25 cellular contexts compared by ENCODE assay signal in the genomic region with DNA sequence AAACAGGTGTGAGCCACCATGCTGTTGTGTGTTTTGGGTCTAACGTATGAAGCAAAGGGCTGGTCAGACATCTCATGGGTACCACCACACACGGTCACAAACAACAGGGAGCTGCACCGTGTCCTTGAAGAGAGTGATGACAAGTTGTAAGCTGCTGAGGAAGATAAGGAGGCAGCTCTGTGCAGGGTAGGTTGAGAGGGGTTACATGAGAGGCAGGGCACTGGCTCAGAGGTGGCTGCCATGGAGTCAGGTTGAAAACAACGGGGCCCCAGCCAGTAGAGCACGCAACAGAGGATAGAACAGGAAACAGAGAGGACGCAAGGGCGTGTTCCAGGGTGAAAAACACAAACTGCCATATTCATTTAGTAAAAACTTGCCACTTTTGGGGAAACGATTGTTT. TPM values are rescaled to one million over a fixed set of nuclear protein-coding genes. Genes with fewer than 3 reads are reported as not detected.
DNase-seq lines count a peak whose midpoint lies in the region; ATAC-seq and TF ChIP-seq lines count a peak whose summit lies in the region.
"Had no signal": no experiment of that assay in that cellular context is flagged by ENCODE, and none has a peak within 500 bp of the region (broad histone marks: within the 10 kb centered on the region; RNA-seq: fewer than 3 reads in every experiment).

No MANE protein-coding gene starts in this region.

- intact Hi-C loops in activated CD4-positive, alpha-beta memory T cell treated with anti-CD3 and anti-CD28 coated beads for 36 hours (cut with micrococcal nuclease): loop anchor here (1.0 to 5.0 kb wide), 4 partner anchors 55 to 209 kb away; no protein-coding TSS in a partner anchor
- intact Hi-C loops in heart left ventricle (cut with DNase I): loop anchor here (1.0 to 10.0 kb wide), 7 partner anchors 54 to 209 kb away; partner anchors contain the start of gene TRARG1 (in 5 of the 10)

- DNase-seq in activated naive CD8-positive, alpha-beta T cell treated with anti-CD3 and anti-CD28 coated beads, Interleukin-2, amount 10 ng/mL, durations not matched to agents 7 days and 5 days: no peak
- DNase-seq in activated naive CD8-positive, alpha-beta T cell treated with anti-CD3 and anti-CD28 coated beads for 36 hours: no peak
- DNase-seq in activated CD4-positive, alpha-beta memory T cell treated with anti-CD3 and anti-CD28 coated beads for 36 hours: peak; percentile 40
- peak in 4 of 5 donors; percentile 29 to 74 (median 58) for DNase-seq in heart left ventricle
- DNase-seq in progenitor cell of endocrine pancreas (ENCODE audit: low spot score, unreplicated experiment): no peak
- DNase-seq in C1 segment of cervical spinal cord (lab: John Stamatoyannopoulos, UW): no peak
- DNase-seq in SHP77 (lab: John Stamatoyannopoulos, UW): no peak
- DNase-seq: ACHN; activated CD4-positive, alpha-beta T cell treated with anti-CD3 and anti-CD28 coated beads for 1 hour; activated T-cell treated with anti-CD3 and anti-CD28 coated beads, Interleukin-2, amount 50 U/mL, for 24 hours; colonic mucosa; COR-L47; EL; left colon; mucosa of descending colon; NCI-H146; NCI-H2227 treated with DMSO at 0.1 percent for 48 hours; NCI-H82; occipital lobe; T1000 had no signal

- H3K9me3 ChIP-seq in heart left ventricle: no peaks in the 10 kb centered on the region
- H3K9me3 ChIP-seq: colonic mucosa, mucosa of descending colon, SJSA1 had no signal

- H3K4me1 ChIP-seq in heart left ventricle: peaks cover 0 to 17% (median 7%) of the 10 kb centered on the region in 12 donors
- H3K4me1 ChIP-seq: colonic mucosa, SJSA1 had no signal

- H3K4me3 ChIP-seq in heart left ventricle: no peak overlapping the region
- H3K4me3 ChIP-seq: colonic mucosa, mucosa of descending colon, SJSA1 had no signal

- CTCF ChIA-PET in activated CD4-positive, alpha-beta memory T cell treated with anti-CD3 and anti-CD28 coated beads for 36 hours (lab: Charles Lee): interaction anchor here (0.7 to 3.2 kb wide), 9 partner anchors 10 to 273 kb away, joined by 3 to 22 read pairs (median 5); no protein-coding TSS in a partner anchor

- H3K27ac ChIP-seq in heart left ventricle: no peak overlapping the region
- H3K27ac ChIP-seq: colonic mucosa, SJSA1 had no signal

- WGBS in heart left ventricle, 4 donors: 34 to 58% (median 55%) methylated on average over 8 of the region's 8 CpGs

- H3K27me3 Mint-ChIP-seq in activated naive CD8-positive, alpha-beta T cell treated with anti-CD3 and anti-CD28 coated beads, Interleukin-2, amount 10 ng/mL, durations not matched to agents 7 days and 5 days: peaks cover 3% of the 10 kb centered on the region
- H3K27me3 Mint-ChIP-seq in activated naive CD8-positive, alpha-beta T cell treated with anti-CD3 and anti-CD28 coated beads for 36 hours: peaks cover 3% of the 10 kb centered on the region
- H3K27me3 Mint-ChIP-seq in activated CD4-positive, alpha-beta memory T cell treated with anti-CD3 and anti-CD28 coated beads for 36 hours: no peaks in the 10 kb centered on the region
- H3K27me3 Mint-ChIP-seq in progenitor cell of endocrine pancreas: no peaks in the 10 kb centered on the region
- H3K27me3 Mint-ChIP-seq: activated T-cell treated with anti-CD3 and anti-CD28 coated beads, Interleukin-2, amount 50 U/mL, for 24 hours had no signal

- peaks cover 10% of the 10 kb centered on the region for H3K4me1 Mint-ChIP-seq in activated naive CD8-positive, alpha-beta T cell treated with anti-CD3 and anti-CD28 coated beads, Interleukin-2, amount 10 ng/mL, durations not matched to agents 7 days and 5 days
- peaks cover 8% of the 10 kb centered on the region for H3K4me1 Mint-ChIP-seq in activated naive CD8-positive, alpha-beta T cell treated with anti-CD3 and anti-CD28 coated beads for 36 hours
- H3K4me1 Mint-ChIP-seq in activated CD4-positive, alpha-beta memory T cell treated with anti-CD3 and anti-CD28 coated beads for 36 hours (ENCODE audit: low read depth): peaks cover 11% of the 10 kb centered on the region
- no peaks in the 10 kb centered on the region for H3K4me1 Mint-ChIP-seq in progenitor cell of endocrine pancreas (ENCODE audit: low read depth)

- peak overlapping the region; percentile 66 for H3K27ac Mint-ChIP-seq in activated naive CD8-positive, alpha-beta T cell treated with anti-CD3 and anti-CD28 coated beads, Interleukin-2, amount 10 ng/mL, durations not matched to agents 7 days and 5 days
- no peak overlapping the region for H3K27ac Mint-ChIP-seq in activated naive CD8-positive, alpha-beta T cell treated with anti-CD3 and anti-CD28 coated beads for 36 hours
- no peak overlapping the region for H3K27ac Mint-ChIP-seq in activated CD4-positive, alpha-beta memory T cell treated with anti-CD3 and anti-CD28 coated beads for 36 hours
- peak overlapping the region; percentile 86 for H3K27ac Mint-ChIP-seq in progenitor cell of endocrine pancreas
- H3K27ac Mint-ChIP-seq: activated T-cell treated with anti-CD3 and anti-CD28 coated beads, Interleukin-2, amount 50 U/mL, for 24 hours had no signal

- POLR2A ChIA-PET in activated naive CD8-positive, alpha-beta T cell treated with anti-CD3 and anti-CD28 coated beads, Interleukin-2, amount 10 ng/mL, durations not matched to agents 7 days and 5 days (lab: Charles Lee): no interaction called here
- POLR2A ChIA-PET in activated CD4-positive, alpha-beta memory T cell treated with anti-CD3 and anti-CD28 coated beads for 36 hours (lab: Charles Lee): no interaction called here

- TF ChIP-seq POLR2A in heart left ventricle (IDR thresholded peaks at IDR 0.05): no peak

- no peaks in the 10 kb centered on the region for H3K9me3 Mint-ChIP-seq in activated naive CD8-positive, alpha-beta T cell treated with anti-CD3 and anti-CD28 coated beads, Interleukin-2, amount 10 ng/mL, durations not matched to agents 7 days and 5 days
- H3K9me3 Mint-ChIP-seq in activated naive CD8-positive, alpha-beta T cell treated with anti-CD3 and anti-CD28 coated beads for 36 hours: no peaks in the 10 kb centered on the region
- no peaks in the 10 kb centered on the region for H3K9me3 Mint-ChIP-seq in activated CD4-positive, alpha-beta memory T cell treated with anti-CD3 and anti-CD28 coated beads for 36 hours
- H3K9me3 Mint-ChIP-seq in progenitor cell of endocrine pancreas (ENCODE audit: low read depth): no peaks in the 10 kb centered on the region
- H3K9me3 Mint-ChIP-seq: activated T-cell treated with anti-CD3 and anti-CD28 coated beads, Interleukin-2, amount 50 U/mL, for 24 hours had no signal

- TF ChIP-seq CTCF in heart left ventricle (IDR thresholded peaks at IDR 0.05) (no peak), progenitor cell of endocrine pancreas (IDR thresholded peaks at IDR 0.05; ENCODE audit: unreplicated experiment) (no peak)

- no peaks in the 10 kb centered on the region for H3K36me3 ChIP-seq in heart left ventricle
- H3K36me3 ChIP-seq: colonic mucosa, SJSA1 had no signal

- no peaks in the 10 kb centered on the region for H3K27me3 ChIP-seq in heart left ventricle
- H3K27me3 ChIP-seq: colonic mucosa, SJSA1 had no signal

- no peaks in the 10 kb centered on the region for H3K36me3 Mint-ChIP-seq in activated naive CD8-positive, alpha-beta T cell treated with anti-CD3 and anti-CD28 coated beads, Interleukin-2, amount 10 ng/mL, durations not matched to agents 7 days and 5 days
- no peaks in the 10 kb centered on the region for H3K36me3 Mint-ChIP-seq in activated naive CD8-positive, alpha-beta T cell treated with anti-CD3 and anti-CD28 coated beads for 36 hours
- no peaks in the 10 kb centered on the region for H3K36me3 Mint-ChIP-seq in activated CD4-positive, alpha-beta memory T cell treated with anti-CD3 and anti-CD28 coated beads for 36 hours
- no peaks in the 10 kb centered on the region for H3K36me3 Mint-ChIP-seq in progenitor cell of endocrine pancreas (ENCODE audit: insufficient read depth)

- no peak overlapping the region for H3K4me3 Mint-ChIP-seq in activated naive CD8-positive, alpha-beta T cell treated with anti-CD3 and anti-CD28 coated beads, Interleukin-2, amount 10 ng/mL, durations not matched to agents 7 days and 5 days
- H3K4me3 Mint-ChIP-seq in activated naive CD8-positive, alpha-beta T cell treated with anti-CD3 and anti-CD28 coated beads for 36 hours: no peak overlapping the region
- H3K4me3 Mint-ChIP-seq in activated CD4-positive, alpha-beta memory T cell treated with anti-CD3 and anti-CD28 coated beads for 36 hours: no peak overlapping the region
- H3K4me3 Mint-ChIP-seq in progenitor cell of endocrine pancreas (ENCODE audit: low read depth): no peak overlapping the region
- H3K4me3 Mint-ChIP-seq: activated T-cell treated with anti-CD3 and anti-CD28 coated beads, Interleukin-2, amount 50 U/mL, for 24 hours had no signal

- peak; percentile 66 for ATAC-seq in activated naive CD8-positive, alpha-beta T cell treated with anti-CD3 and anti-CD28 coated beads, Interleukin-2, amount 10 ng/mL, durations not matched to agents 7 days and 5 days (ENCODE audit: low read depth)
- ATAC-seq in heart left ventricle (peak; percentile 98), GM19455 (IDR thresholded peaks at IDR 0.05; ENCODE audit: unreplicated experiment) (no peak)
- ATAC-seq: mucosa of descending colon had no signal

RNA-seq across cellular contexts. Expression of gene TRARG1, which starts 52.2 kb away (rescaled TPM):
- under 1 TPM; 0.51 to 0.58 TPM for total RNA-seq in activated naive CD8-positive, alpha-beta T cell treated with anti-CD3 and anti-CD28 coated beads, Interleukin-2, amount 10 ng/mL, durations not matched to agents 7 days and 5 days
- total RNA-seq in activated naive CD8-positive, alpha-beta T cell treated with anti-CD3 and anti-CD28 coated beads for 36 hours: not detected
- not detected for total RNA-seq in activated CD4-positive, alpha-beta memory T cell treated with anti-CD3 and anti-CD28 coated beads for 36 hours
- total RNA-seq in heart left ventricle (10 to 100 TPM in 1 of 9 donors, 1 to 10 TPM in 3, under 1 TPM in 5; 0.07 to 22.7 (median 0.56) TPM), progenitor cell of endocrine pancreas (not detected in 2 replicates)
- 1 to 10 TPM; 1.7 to 2.2 TPM for polyA plus RNA-seq in heart left ventricle
- total RNA-seq: fibroblast of villous mesenchyme, M059J, occipital lobe, SJSA1, ureter had no signal

Comparison
In these comparisons a context has a peak if more than half of its experiments do, and no peak if none do; other contexts are left out.
1. H3K27ac Mint-ChIP-seq: peak in activated naive CD8-positive, alpha-beta T cell treated with anti-CD3 and anti-CD28 coated beads, Interleukin-2, amount 10 ng/mL, durations not matched to agents 7 days and 5 days (single experiment) and progenitor cell of endocrine pancreas (single experiment); none in activated naive CD8-positive, alpha-beta T cell treated with anti-CD3 and anti-CD28 coated beads for 36 hours (single experiment) and activated CD4-positive, alpha-beta memory T cell treated with anti-CD3 and anti-CD28 coated beads for 36 hours (single experiment).
2. DNase-seq: peak in activated CD4-positive, alpha-beta memory T cell treated with anti-CD3 and anti-CD28 coated beads for 36 hours (single experiment) and heart left ventricle (4 of 5); none in activated naive CD8-positive, alpha-beta T cell treated with anti-CD3 and anti-CD28 coated beads, Interleukin-2, amount 10 ng/mL, durations not matched to agents 7 days and 5 days (single experiment), activated naive CD8-positive, alpha-beta T cell treated with anti-CD3 and anti-CD28 coated beads for 36 hours (single experiment), progenitor cell of endocrine pancreas (single experiment), C1 segment of cervical spinal cord (0 of 14) and SHP77 (0 of 2).